13 cellular contexts compared by ENCODE assay signal in genomic region chr5:139193928-139194327, GRCh38. TPM values are rescaled to one million over a fixed set of nuclear protein-coding genes. Genes with fewer than 3 reads are reported as not detected.
DNase-seq lines count a peak whose midpoint lies in the region; ATAC-seq and TF ChIP-seq lines count a peak whose summit lies in the region.
"Had no signal": no experiment of that assay in that cellular context is flagged by ENCODE, and none has a peak within 500 bp of the region (broad histone marks: within the 10 kb centered on the region; RNA-seq: fewer than 3 reads in every experiment).

No MANE protein-coding gene starts in this region.

- H3K4me3 Mint-ChIP-seq in T-helper 17 cell: no peak overlapping the region
- H3K4me3 Mint-ChIP-seq: T-helper 2 cell treated with Interferon-gamma antibody and Interleukin-4, amounts not matched to agents 5 μg/mL and 100 μg/mL, for 36 hours had no signal

- H3K9me3 ChIP-seq in AG04450 (ENCODE audit: control insufficient read depth, insufficient read depth, low read length): no peaks in the 10 kb centered on the region
- no peaks in the 10 kb centered on the region for H3K9me3 ChIP-seq in MG63
- H3K9me3 ChIP-seq in T-helper 17 cell (ENCODE audit: control insufficient read depth, low read length, poor library complexity, severe bottlenecking): no peaks in the 10 kb centered on the region
- H3K9me3 ChIP-seq: gastrocnemius medialis, thyroid gland had no signal

- H3K4me3 ChIP-seq in AG04450 (ENCODE audit: low read depth, low read length) (no peak overlapping the region), fibroblast of villous mesenchyme (ENCODE audit: low read depth, low read length) (no peak overlapping the region), MG63 (no peak overlapping the region)
- H3K4me3 ChIP-seq: gastrocnemius medialis, thyroid gland had no signal

- ATAC-seq in T-helper 17 cell: no peak
- ATAC-seq: activated naive CD4-positive, alpha-beta T cell treated with anti-CD3 and anti-CD28 coated beads, Interleukin-2, amount 50 U/mL, for 72 hours; gastrocnemius medialis had no signal

- POLR2A ChIA-PET in AG04450 (lab: Yijun Ruan, JAX): no interaction called here

- H3K27ac ChIP-seq in AG04450 (ENCODE audit: low read depth, low read length): no peak overlapping the region
- H3K27ac ChIP-seq: thyroid gland had no signal

- H3K27me3 ChIP-seq in AG04450 (ENCODE audit: control insufficient read depth, insufficient read depth, low read length) (no peaks in the 10 kb centered on the region), MG63 (no peaks in the 10 kb centered on the region)
- H3K27me3 ChIP-seq: gastrocnemius medialis, thyroid gland had no signal

- TF ChIP-seq CTCF in AG04450 (IDR thresholded peaks at IDR 0.05; ENCODE audit: low read depth, low read length) (peak; percentile 30; the same call in 1 of the 2 replicates), GM12872 (IDR thresholded peaks at IDR 0.05; ENCODE audit: insufficient read depth, low read depth, low read length) (peak; percentile 62), fibroblast of villous mesenchyme (IDR thresholded peaks at IDR 0.05; ENCODE audit: insufficient read depth, low read depth, low read length) (peak; percentile 43)

- peaks cover 2% of the 10 kb centered on the region for H3K36me3 Mint-ChIP-seq in T-helper 17 cell (ENCODE audit: low read depth)

- peaks cover 27% of the 10 kb centered on the region for H3K4me1 Mint-ChIP-seq in T-helper 17 cell

- H3K36me3 ChIP-seq in MG63: peaks cover 36% of the 10 kb centered on the region
- H3K36me3 ChIP-seq: gastrocnemius medialis, thyroid gland had no signal

- CTCF ChIA-PET in AG04450 (lab: Charles Lee): interaction anchor here (0.5 to 1.3 kb wide), 2 partner anchors 9 to 27 kb away, joined by 4 read pairs; no protein-coding TSS in a partner anchor

- DNase-seq in AG04450 (ENCODE audit: low read depth, low spot score) (no peak), RPMI7951 (ENCODE audit: low read depth) (peak; percentile 8), fibroblast of villous mesenchyme (ENCODE audit: low read depth) (no peak), NCI-H1048 (lab: John Stamatoyannopoulos, UW) (no peak), MG63 (no peak), T-helper 17 cell (no peak)
- no peak for DNase-seq in stimulated activated CD4-positive, alpha-beta T cell treated with anti-CD3 and anti-CD28 coated beads, Interleukin-12 subunit alpha, Interleukin-12 subunit beta, amount 100 ng/mL, for 4 hours
- DNase-seq: gastrocnemius medialis, NCI-H2081 treated with DMSO at 0.1 percent for 48 hours, thyroid gland had no signal

- H3K27me3 Mint-ChIP-seq in T-helper 17 cell: no peaks in the 10 kb centered on the region

- no peak overlapping the region for H3K27ac Mint-ChIP-seq in T-helper 17 cell
- H3K27ac Mint-ChIP-seq: activated naive CD4-positive, alpha-beta T cell treated with anti-CD3 and anti-CD28 coated beads, Interleukin-2, amount 50 U/mL, for 72 hours; T-helper 2 cell treated with Interferon-gamma antibody and Interleukin-4, amounts not matched to agents 5 μg/mL and 100 μg/mL, for 36 hours had no signal

RNA-seq across cellular contexts. Expression of gene SIL1, which starts 4.2 kb away (rescaled TPM):
- 57.9 and 64.6 TPM in 2 replicates for polyA plus RNA-seq in AG04450 (2011; rRNA removed)
- 30.3 and 30.8 TPM in 2 replicates for polyA minus RNA-seq in AG04450 (2011; rRNA and poly(A)+ RNA removed)
- total RNA-seq in RPMI7951 (2014; rRNA removed; shearing (Covaris generic)): 21.4 and 24.9 TPM in 2 replicates
- 53.5 and 57.0 TPM in 2 replicates for total RNA-seq in fibroblast of villous mesenchyme
- 48.9 and 78.7 TPM in 2 replicates for total RNA-seq in MG63 (2014; rRNA removed; shearing (Covaris generic); ENCODE audit: low replicate concordance)
- 10 to 100 TPM; 17.8 to 18.5 TPM for total RNA-seq in T-helper 17 cell
